29 cellular contexts compared by ENCODE assay signal in the genomic region with DNA sequence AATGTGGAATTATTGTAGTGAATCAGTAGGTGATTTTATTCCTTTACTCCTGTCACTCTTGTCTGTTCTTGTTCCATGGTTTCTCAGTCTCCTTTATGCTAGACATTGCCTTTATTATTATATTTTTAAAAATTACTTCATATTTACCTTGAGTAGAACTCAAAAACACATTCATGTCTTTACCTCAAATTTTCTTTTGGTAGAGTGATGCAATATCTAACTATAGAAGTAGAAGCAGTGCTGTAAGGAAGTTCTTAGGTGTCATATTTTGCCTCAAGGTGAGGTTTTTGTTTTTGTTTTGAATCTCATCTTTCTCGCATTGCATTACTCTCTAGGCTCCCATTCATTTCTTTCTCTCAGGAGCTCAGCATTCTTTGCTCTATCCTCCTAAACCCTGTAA.
"Had no signal": no experiment of that assay in that cellular context is flagged by ENCODE, and none has a peak within 500 bp of the region (broad histone marks: within the 10 kb centered on the region; RNA-seq: fewer than 3 reads in every experiment).

No MANE protein-coding gene starts in this region.

- H3K36me3 ChIP-seq: neutrophil, pancreas, right lobe of liver, sigmoid colon, thoracic aorta, thyroid gland, upper lobe of left lung, vagina had no signal

- H3K4me3 ChIP-seq: pancreas, psoas muscle, right lobe of liver, sigmoid colon, stomach, thoracic aorta, thyroid gland, tibial nerve, upper lobe of left lung, vagina had no signal

- H3K27me3 ChIP-seq: neutrophil, pancreas, right lobe of liver, sigmoid colon, stomach, thyroid gland, tibial nerve, upper lobe of left lung, vagina had no signal

- H3K9me3 Mint-ChIP-seq: natural killer cell treated with Interleukin-12 subunit alpha and Interleukin-12 subunit beta and Interleukin-15 and Interleukin-18, amount 100 ng/mL, for 72 hours; neural crest cell; stimulated activated effector memory CD8-positive, alpha-beta T cell treated with anti-CD3 and anti-CD28 coated beads, Interleukin-12 subunit alpha, Interleukin-12 subunit beta, amount 100 ng/mL, for 72 hours; stimulated activated naive B cell treated with anti-CD40 and anti-IgM and Interleukin-4, amounts not matched to agents 10 μg/mL and 1 μg/mL and 100 μg/mL, for 72 hours; stimulated activated naive CD8-positive, alpha-beta T cell treated with anti-CD3 and anti-CD28 coated beads, Interleukin-15, Interleukin-2, amounts not matched to agents 100 ng/mL and 50 ng/mL, for 24 hours had no signal

- ATAC-seq: natural killer cell treated with Interleukin-12 subunit alpha and Interleukin-12 subunit beta and Interleukin-15 and Interleukin-18, amount 100 ng/mL, for 72 hours; pancreas; psoas muscle; right cardiac atrium; right lobe of liver; stimulated activated effector memory CD8-positive, alpha-beta T cell treated with anti-CD3 and anti-CD28 coated beads, Interleukin-12 subunit alpha, Interleukin-12 subunit beta, amount 100 ng/mL, for 72 hours; stimulated activated naive B cell treated with anti-CD40 and anti-IgM and Interleukin-4, amounts not matched to agents 10 μg/mL and 1 μg/mL and 100 μg/mL, for 72 hours had no signal

- H3K4me1 Mint-ChIP-seq: nephron progenitor cell, neural crest cell had no signal

- DNase-seq: nephron progenitor cell; nucleus accumbens; pancreas; posterior cingulate gyrus; psoas muscle; right cardiac atrium; right lobe of liver; sigmoid colon; small intestine; stimulated activated CD4-positive, alpha-beta T cell treated with anti-CD3 and anti-CD28 coated beads, Interleukin-15, amount 100 ng/mL, for 24 hours; stimulated activated CD4-positive, alpha-beta T cell treated with anti-CD3 and anti-CD28 coated beads, Interleukin-2, amount 100 ng/mL, for 24 hours; stimulated activated CD4-positive, alpha-beta T cell treated with anti-CD3 and anti-CD28 coated beads, Interleukin-2, amount 100 ng/mL, for 48 hours; stimulated activated CD4-positive, alpha-beta T cell treated with anti-CD3 and anti-CD28 coated beads, Interleukin-4, amount 100 ng/mL, for 24 hours; stimulated activated naive B cell treated with anti-CD40 and anti-IgM and Interleukin-4, amounts not matched to agents 10 μg/mL and 1 μg/mL and 100 μg/mL, for 72 hours; stimulated activated naive CD4-positive, alpha-beta T cell treated with Interleukin-2 at 50 U/mL for 16 hours; stomach; thyroid gland; trophoblast cell; upper lobe of left lung had no signal

- FAIRE-seq: pancreas, small intestine, urothelium cell line had no signal

- H3K27ac ChIP-seq: neutrophil, pancreas, psoas muscle, right lobe of liver, sigmoid colon, stomach, thoracic aorta, thyroid gland, tibial nerve, upper lobe of left lung, vagina had no signal

- H3K36me3 Mint-ChIP-seq: natural killer cell treated with Interleukin-12 subunit alpha and Interleukin-12 subunit beta and Interleukin-15 and Interleukin-18, amount 100 ng/mL, for 72 hours; stimulated activated effector memory CD8-positive, alpha-beta T cell treated with anti-CD3 and anti-CD28 coated beads, Interleukin-12 subunit alpha, Interleukin-12 subunit beta, amount 100 ng/mL, for 72 hours had no signal

- H3K27ac Mint-ChIP-seq: progenitor cell of endocrine pancreas; stimulated activated naive CD8-positive, alpha-beta T cell treated with anti-CD3 and anti-CD28 coated beads, Interleukin-15, Interleukin-2, amounts not matched to agents 100 ng/mL and 50 ng/mL, for 24 hours had no signal

- H3K4me3 Mint-ChIP-seq: natural killer cell treated with Interleukin-12 subunit alpha and Interleukin-12 subunit beta and Interleukin-15 and Interleukin-18, amount 100 ng/mL, for 72 hours; nephron progenitor cell; neural crest cell; stimulated activated effector memory CD8-positive, alpha-beta T cell treated with anti-CD3 and anti-CD28 coated beads, Interleukin-12 subunit alpha, Interleukin-12 subunit beta, amount 100 ng/mL, for 72 hours; stimulated activated naive B cell treated with anti-CD40 and anti-IgM and Interleukin-4, amounts not matched to agents 10 μg/mL and 1 μg/mL and 100 μg/mL, for 72 hours; stimulated activated naive CD8-positive, alpha-beta T cell treated with anti-CD3 and anti-CD28 coated beads, Interleukin-15, Interleukin-2, amounts not matched to agents 100 ng/mL and 50 ng/mL, for 24 hours had no signal

- H3K4me1 ChIP-seq: psoas muscle, right lobe of liver, sigmoid colon, thyroid gland, tibial nerve, vagina had no signal

- H3K9me3 ChIP-seq: neutrophil, pancreas, psoas muscle, sigmoid colon, stomach, thoracic aorta, thyroid gland, tibial nerve, upper lobe of left lung, vagina had no signal

- H3K27me3 Mint-ChIP-seq: natural killer cell treated with Interleukin-12 subunit alpha and Interleukin-12 subunit beta and Interleukin-15 and Interleukin-18, amount 100 ng/mL, for 72 hours; progenitor cell of endocrine pancreas; stimulated activated naive B cell treated with anti-CD40 and anti-IgM and Interleukin-4, amounts not matched to agents 10 μg/mL and 1 μg/mL and 100 μg/mL, for 72 hours; stimulated activated naive CD8-positive, alpha-beta T cell treated with anti-CD3 and anti-CD28 coated beads, Interleukin-15, Interleukin-2, amounts not matched to agents 100 ng/mL and 50 ng/mL, for 24 hours had no signal
